In the genomic region with DNA sequence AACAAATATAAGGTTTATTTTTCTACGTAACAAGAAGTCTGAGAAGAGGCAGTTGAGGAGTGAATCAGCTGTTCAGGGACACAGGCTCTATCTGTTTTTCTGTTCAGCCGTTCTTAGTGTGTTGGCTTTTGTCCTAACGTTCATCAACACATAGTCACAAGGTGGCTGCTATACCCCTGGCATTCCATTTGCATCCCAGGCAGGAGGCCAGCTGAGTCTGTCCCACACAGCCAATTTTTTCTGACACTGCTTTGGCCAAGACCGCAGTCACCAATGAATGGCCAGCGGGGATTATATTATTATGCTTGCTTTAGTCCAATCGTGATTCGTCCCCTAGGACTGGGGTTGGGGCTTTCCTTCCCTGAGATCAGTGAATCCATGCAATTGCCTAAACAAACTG, we compare ENCODE assay signal across 19 cellular contexts.
"Had no signal": no experiment of that assay in that cellular context is flagged by ENCODE, and none has a peak within 500 bp of the region (broad histone marks: within the 10 kb centered on the region; RNA-seq: fewer than 3 reads in every experiment).

No MANE protein-coding gene starts in this region.

- H3K36me3 ChIP-seq: heart right ventricle, left lung, upper lobe of left lung, uterus had no signal

- H3K27me3 ChIP-seq: dorsolateral prefrontal cortex, left lung, upper lobe of left lung, uterus had no signal

- H3K27ac ChIP-seq: dorsolateral prefrontal cortex, heart right ventricle, left lung, psoas muscle, skin epidermis, upper lobe of left lung, uterus had no signal

- H3K9me3 ChIP-seq: left lung, psoas muscle, upper lobe of left lung, uterus had no signal

- H3K4me3 ChIP-seq: dorsolateral prefrontal cortex, heart right ventricle, left lung, lung, psoas muscle, skin epidermis, upper lobe of left lung, uterus had no signal

- ATAC-seq: left lung; naive thymus-derived CD4-positive, alpha-beta T cell; psoas muscle; sciatic nerve had no signal

- H3K4me1 ChIP-seq: left lung, psoas muscle, upper lobe of left lung, uterus had no signal

- DNase-seq: cortex of kidney; effector CD8-positive, alpha-beta T cell; foreskin melanocyte; kidney glomerular epithelial cell; left lung; mesendoderm; naive thymus-derived CD4-positive, alpha-beta T cell; nephron progenitor cell; psoas muscle; retina; stimulated activated CD4-positive, alpha-beta T cell treated with anti-CD3 and anti-CD28 coated beads, Interleukin-12 subunit alpha, Interleukin-12 subunit beta, amount 100 ng/mL, for 4 hours; stimulated activated naive CD4-positive, alpha-beta T cell; upper lobe of left lung; uterus had no signal
